In genomic region chr5:73841641-73842040, GRCh38 we compare ENCODE assay signal across 31 cellular contexts.
"Had no signal": no experiment of that assay in that cellular context is flagged by ENCODE, and none has a peak within 500 bp of the region (broad histone marks: within the 10 kb centered on the region; RNA-seq: fewer than 3 reads in every experiment).

No MANE protein-coding gene starts in this region.

- H3K4me1 ChIP-seq: neural progenitor cell, parathyroid adenoma, psoas muscle, sigmoid colon, spleen, testis, tibial artery, upper lobe of right lung, uterus had no signal

- H3K27ac Mint-ChIP-seq: natural killer cell; nephron; neural progenitor cell; progenitor cell of endocrine pancreas; stimulated activated memory B cell treated with anti-CD40 and anti-IgM and Interleukin-4, amounts not matched to agents 10 μg/mL and 1 μg/mL and 100 μg/mL, for 72 hours; stimulated activated naive CD8-positive, alpha-beta T cell treated with anti-CD3 and anti-CD28 coated beads, Interleukin-15, amount 100 ng/mL, for 72 hours; type B pancreatic cell had no signal

- H3K4me3 ChIP-seq: neural progenitor cell, ovary, psoas muscle, right lobe of liver, sigmoid colon, smooth muscle cell, spleen, suprapubic skin, testis, tibial artery, transverse colon, upper lobe of right lung, uterus had no signal

- H3K36me3 Mint-ChIP-seq: natural killer cell; neural progenitor cell; stimulated activated memory B cell treated with anti-CD40 and anti-IgM and Interleukin-4, amounts not matched to agents 10 μg/mL and 1 μg/mL and 100 μg/mL, for 72 hours had no signal

- H3K36me3 ChIP-seq: neural progenitor cell, ovary, right lobe of liver, sigmoid colon, spleen, transverse colon, upper lobe of right lung, uterus had no signal

- H3K4me1 Mint-ChIP-seq: natural killer cell; nephron; neural progenitor cell; stimulated activated memory B cell treated with anti-CD40 and anti-IgM and Interleukin-4, amounts not matched to agents 10 μg/mL and 1 μg/mL and 100 μg/mL, for 72 hours; stimulated activated naive CD8-positive, alpha-beta T cell treated with anti-CD3 and anti-CD28 coated beads, Interleukin-15, amount 100 ng/mL, for 72 hours had no signal

- H3K9me3 Mint-ChIP-seq: natural killer cell; stimulated activated naive CD8-positive, alpha-beta T cell treated with anti-CD3 and anti-CD28 coated beads, Interleukin-15, amount 100 ng/mL, for 72 hours had no signal

- H3K79me2 ChIP-seq: parathyroid adenoma had no signal

- DNase-seq: natural killer cell; occipital lobe; ovary; posterior cingulate gyrus; psoas muscle; right cardiac atrium; right lobe of liver; sigmoid colon; spleen; stimulated activated CD4-positive, alpha-beta T cell treated with anti-CD3 and anti-CD28 coated beads, Interleukin-12 subunit alpha, Interleukin-12 subunit beta, amount 100 ng/mL, for 4 hours; stimulated activated CD4-positive, alpha-beta T cell treated with anti-CD3 and anti-CD28 coated beads, Interleukin-1b, Interleukin-23, amount 100 ng/mL, for 48 hours; stimulated activated CD4-positive, alpha-beta T cell treated with anti-CD3 and anti-CD28 coated beads, Interleukin-4, amount 100 ng/mL, for 1 hour; stimulated activated CD4-positive, alpha-beta T cell treated with anti-CD3 and anti-CD28 coated beads, Interleukin-4, amount 100 ng/mL, for 4 hours; stimulated activated CD8-positive, alpha-beta memory T cell treated with anti-CD3 and anti-CD28 coated beads, Interleukin-4, amount 100 ng/mL, for 48 hours; stimulated activated naive CD4-positive, alpha-beta T cell; stimulated activated naive CD8-positive, alpha-beta T cell treated with anti-CD3 and anti-CD28 coated beads, Interleukin-15, amount 100 ng/mL, for 72 hours; stimulated activated naive CD8-positive, alpha-beta T cell treated with anti-CD3 and anti-CD28 coated beads, Interleukin-15, Interleukin-2, amounts not matched to agents 100 U/mL and 50 U/mL, for 24 hours; substantia nigra; testis; tibial artery; transverse colon; upper lobe of right lung; uterus had no signal

- H3K9ac ChIP-seq: neural progenitor cell, parathyroid adenoma had no signal

- H3K4me3 Mint-ChIP-seq: natural killer cell; nephron; neural progenitor cell; stimulated activated memory B cell treated with anti-CD40 and anti-IgM and Interleukin-4, amounts not matched to agents 10 μg/mL and 1 μg/mL and 100 μg/mL, for 72 hours; stimulated activated naive CD8-positive, alpha-beta T cell treated with anti-CD3 and anti-CD28 coated beads, Interleukin-15, amount 100 ng/mL, for 72 hours; type B pancreatic cell had no signal

- H3K27me3 Mint-ChIP-seq: progenitor cell of endocrine pancreas, type B pancreatic cell had no signal

- H3K9me3 ChIP-seq: ovary, right lobe of liver, sigmoid colon, suprapubic skin, testis, uterus had no signal

- H3K4me2 ChIP-seq: neural progenitor cell, smooth muscle cell had no signal

- H2AFZ ChIP-seq: neural progenitor cell, parathyroid adenoma had no signal

- H3K27ac ChIP-seq: neural progenitor cell, ovary, parathyroid adenoma, psoas muscle, right lobe of liver, sigmoid colon, spleen, suprapubic skin, testis, tibial artery, transverse colon, upper lobe of right lung, uterus had no signal

- H3K27me3 ChIP-seq: neural progenitor cell, ovary, right lobe of liver, sigmoid colon, spleen, suprapubic skin, testis, tibial artery, transverse colon, upper lobe of right lung, uterus had no signal
